Comparison of ENCODE assay signal across 20 cellular contexts in the genomic region with DNA sequence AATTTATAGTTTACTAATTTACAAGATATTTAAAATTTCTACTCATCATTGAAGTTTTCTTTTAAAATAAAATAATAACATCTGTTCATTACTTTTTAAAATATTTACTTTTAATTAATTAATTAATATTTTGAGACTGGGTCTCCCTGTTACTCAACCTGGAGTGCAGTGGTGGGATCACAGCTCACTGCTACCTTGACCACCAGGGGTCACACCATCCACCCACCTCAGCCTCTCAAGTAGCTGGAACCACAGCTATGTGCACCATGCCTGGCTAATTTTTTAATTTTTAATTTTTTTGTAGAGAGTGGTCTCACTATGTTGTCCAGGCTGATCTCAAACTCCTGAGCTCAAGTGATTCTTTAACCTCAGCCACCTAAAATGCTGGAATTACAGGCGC.
DNase-seq lines count a peak whose midpoint lies in the region; ATAC-seq and TF ChIP-seq lines count a peak whose summit lies in the region.
"Had no signal": no experiment of that assay in that cellular context is flagged by ENCODE, and none has a peak within 500 bp of the region (broad histone marks: within the 10 kb centered on the region; RNA-seq: fewer than 3 reads in every experiment).

No MANE protein-coding gene starts in this region.

- no peaks in the 10 kb centered on the region for H3K36me3 ChIP-seq in DND-41 (ENCODE audit: insufficient read depth, low read length)
- no peaks in the 10 kb centered on the region for H3K36me3 ChIP-seq in RWPE2 (ENCODE audit: low read depth)
- H3K36me3 ChIP-seq in iPS DF 6.9 (ENCODE audit: control insufficient read depth, insufficient read depth, low read length): no peaks in the 10 kb centered on the region
- no peaks in the 10 kb centered on the region for H3K36me3 ChIP-seq in OCI-LY7 (ENCODE audit: insufficient read depth, low read length)
- H3K36me3 ChIP-seq in upper lobe of right lung: no peaks in the 10 kb centered on the region
- H3K36me3 ChIP-seq: thyroid gland had no signal

- H3K79me2 ChIP-seq in DND-41 (ENCODE audit: insufficient read depth, low read length): no peaks in the 10 kb centered on the region
- no peaks in the 10 kb centered on the region for H3K79me2 ChIP-seq in OCI-LY7 (ENCODE audit: insufficient read depth, low read depth, low read length)

- no peak for TF ChIP-seq EP300 in Ishikawa (IDR thresholded peaks at IDR 0.05; ENCODE audit: borderline replicate concordance)

- H3K4me2 ChIP-seq in DND-41 (ENCODE audit: insufficient read depth, low read length): no peak overlapping the region
- H3K4me2 ChIP-seq in OCI-LY7 (ENCODE audit: low read length): no peak overlapping the region

- intact Hi-C loops in OCI-LY7 (cut with micrococcal nuclease; ENCODE audit: unreplicated experiment) (no loop called here), upper lobe of right lung (cut with DNase I) (no loop called here)

- BruUV-seq in OCI-LY7 (replicated peaks; lab: Mats Ljungman, UMichigan): no TSS peak

- CTCF ChIA-PET in OCI-LY7 (lab: Charles Lee; ENCODE audit: unreplicated experiment): no interaction called here

- H4K20me1 ChIP-seq in DND-41 (ENCODE audit: insufficient read depth, low read length): no peaks in the 10 kb centered on the region
- no peaks in the 10 kb centered on the region for H4K20me1 ChIP-seq in OCI-LY7 (ENCODE audit: insufficient read depth, low read length)

- H3K4me3 ChIP-seq in DND-41 (ENCODE audit: low read depth in 1 of 2, low read length in 2 of 2): no peak overlapping the region
- H3K4me3 ChIP-seq in RWPE2 (ENCODE audit: severe bottlenecking): no peak overlapping the region
- no peak overlapping the region for H3K4me3 ChIP-seq in iPS DF 6.9 (ENCODE audit: low read length)
- no peak overlapping the region for H3K4me3 ChIP-seq in OCI-LY7 (ENCODE audit: low read depth, low read length, poor library complexity, severe bottlenecking)
- no peak overlapping the region for H3K4me3 ChIP-seq in upper lobe of right lung
- H3K4me3 ChIP-seq: lung, thyroid gland had no signal

- H2AFZ ChIP-seq in DND-41 (ENCODE audit: low read depth, low read length) (no peak overlapping the region), OCI-LY7 (ENCODE audit: low read length) (no peak overlapping the region)

- H3K4me1 ChIP-seq in DND-41 (ENCODE audit: insufficient read depth, low read length) (no peaks in the 10 kb centered on the region), RWPE2 (ENCODE audit: insufficient read depth, poor library complexity, severe bottlenecking) (no peaks in the 10 kb centered on the region), iPS DF 6.9 (ENCODE audit: control insufficient read depth, insufficient read depth, low read length) (no peaks in the 10 kb centered on the region), OCI-LY7 (ENCODE audit: insufficient read depth, low read length, poor library complexity, severe bottlenecking) (no peaks in the 10 kb centered on the region), upper lobe of right lung (no peaks in the 10 kb centered on the region)
- H3K4me1 ChIP-seq: thyroid gland had no signal

- peak; percentile 31; the same call in 1 of the 2 replicates for TF ChIP-seq RAD21 in Ishikawa (IDR thresholded peaks at IDR 0.05; ENCODE audit: low read depth)

- POLR2A ChIA-PET in OCI-LY7 (lab: Charles Lee): no interaction called here

- H3K27ac ChIP-seq in DND-41 (ENCODE audit: low read length) (no peak overlapping the region), RWPE2 (ENCODE audit: poor library complexity, severe bottlenecking) (no peak overlapping the region), iPS DF 6.9 (ENCODE audit: low read length) (no peak overlapping the region), OCI-LY7 (ENCODE audit: low read depth, low read length, poor library complexity, severe bottlenecking) (no peak overlapping the region), upper lobe of right lung (no peak overlapping the region)
- H3K27ac ChIP-seq: thyroid gland had no signal

- H3K27me3 ChIP-seq in DND-41 (ENCODE audit: insufficient read depth, low read length, poor library complexity) (no peaks in the 10 kb centered on the region), RWPE2 (ENCODE audit: insufficient read depth, poor library complexity, severe bottlenecking) (peaks cover 9% of the 10 kb centered on the region), iPS DF 6.9 (ENCODE audit: control insufficient read depth, insufficient read depth, low read length) (no peaks in the 10 kb centered on the region), upper lobe of right lung (no peaks in the 10 kb centered on the region)
- H3K27me3 ChIP-seq: thyroid gland had no signal

- H3K9ac ChIP-seq in DND-41 (ENCODE audit: low read depth, low read length): no peak overlapping the region

- H3K9me2 ChIP-seq in OCI-LY7 (ENCODE audit: insufficient read depth, low read length): no peaks in the 10 kb centered on the region

- WGBS in iPS DF 6.9 (ENCODE audit: insufficient coverage, insufficient read length): no CpG with 5 or more reads among the region's 1 CpG

- TF ChIP-seq CTCF in DND-41 (IDR thresholded peaks at IDR 0.05; ENCODE audit: borderline replicate concordance, extremely low read depth, low read length, poor library complexity, severe bottlenecking): peak; percentile 21
- peak; percentile 45 for TF ChIP-seq CTCF in RWPE2 (IDR thresholded peaks at IDR 0.05; ENCODE audit: poor library complexity, severe bottlenecking)
- no peak for TF ChIP-seq CTCF in OCI-LY7 (conservative IDR thresholded peaks at IDR 0.05; ENCODE audit: low read length)
- no peak for TF ChIP-seq CTCF in upper lobe of right lung (IDR thresholded peaks at IDR 0.05)

- no peak for DNase-seq in DND-41
- no peak for DNase-seq in RWPE2 (ENCODE audit: low spot score)
- DNase-seq in iPS DF 6.9 (ENCODE audit: low read depth, low spot score): peak; percentile 9
- no peak for DNase-seq in OCI-LY7 (ENCODE audit: low spot score)
- DNase-seq in upper lobe of right lung: no peak
- DNase-seq: activated CD4-positive, alpha-beta T cell treated with anti-CD3 and anti-CD28 coated beads, Interleukin-2, amount 50 U/mL, for 48 hours; amniotic stem cell; C1 segment of cervical spinal cord; cortex of kidney; GDM1; NCI-H146; NCI-H510A treated with DMSO at 0.1 percent for 48 hours; retina; Right ventricle myocardium superior; stimulated activated CD4-positive, alpha-beta T cell treated with anti-CD3 and anti-CD28 coated beads, Interleukin-1b, Interleukin-23, amount 100 ng/mL, for 48 hours; thyroid gland had no signal

- ATAC-seq in DND-41 (ENCODE audit: insufficient read depth, low read depth) (no peak), RWPE2 (ENCODE audit: low read depth) (no peak), HG02885 (IDR thresholded peaks at IDR 0.05; ENCODE audit: poor library complexity, unreplicated experiment) (no peak), upper lobe of right lung (no peak), GM21360 (IDR thresholded peaks at IDR 0.05; ENCODE audit: unreplicated experiment) (no peak)

- no peaks in the 10 kb centered on the region for H3K9me3 ChIP-seq in DND-41 (ENCODE audit: insufficient read depth, low read length, severe bottlenecking)
- H3K9me3 ChIP-seq in RWPE2 (ENCODE audit: severe bottlenecking): no peaks in the 10 kb centered on the region
- no peaks in the 10 kb centered on the region for H3K9me3 ChIP-seq in iPS DF 6.9 (ENCODE audit: control insufficient read depth, insufficient read depth, low read length)
- H3K9me3 ChIP-seq in OCI-LY7 (ENCODE audit: low read length): 0 out of 2 replicates have a peak, but pooled peaks cover 6% of the 10 kb centered on the region
- no peaks in the 10 kb centered on the region for H3K9me3 ChIP-seq in upper lobe of right lung
- H3K9me3 ChIP-seq: thyroid gland had no signal

TF ChIP-seq in Ishikawa, 13 proteins besides CTCF, POLR2A, EP300 and RAD21 (continues in another document):
- TF ChIP-seq, protein P1, sequence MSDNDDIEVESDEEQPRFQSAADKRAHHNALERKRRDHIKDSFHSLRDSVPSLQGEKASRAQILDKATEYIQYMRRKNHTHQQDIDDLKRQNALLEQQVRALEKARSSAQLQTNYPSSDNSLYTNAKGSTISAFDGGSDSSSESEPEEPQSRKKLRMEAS (IDR thresholded peaks at IDR 0.05): no peak
- TF ChIP-seq YY1 (IDR thresholded peaks at IDR 0.05; ENCODE audit: low read depth) (no peak), CEBPB (IDR thresholded peaks at IDR 0.05) (no peak), CREB1 (IDR thresholded peaks at IDR 0.05; ENCODE audit: low read depth) (no peak), EGR1 (IDR thresholded peaks at IDR 0.05) (no peak), TEAD4 (IDR thresholded peaks at IDR 0.05) (no peak), ZBTB7A (IDR thresholded peaks at IDR 0.05; ENCODE audit: low read depth) (no peak), TAF1 (IDR thresholded peaks at IDR 0.05; ENCODE audit: low read depth) (no peak)
- TF ChIP-seq, protein P2, sequence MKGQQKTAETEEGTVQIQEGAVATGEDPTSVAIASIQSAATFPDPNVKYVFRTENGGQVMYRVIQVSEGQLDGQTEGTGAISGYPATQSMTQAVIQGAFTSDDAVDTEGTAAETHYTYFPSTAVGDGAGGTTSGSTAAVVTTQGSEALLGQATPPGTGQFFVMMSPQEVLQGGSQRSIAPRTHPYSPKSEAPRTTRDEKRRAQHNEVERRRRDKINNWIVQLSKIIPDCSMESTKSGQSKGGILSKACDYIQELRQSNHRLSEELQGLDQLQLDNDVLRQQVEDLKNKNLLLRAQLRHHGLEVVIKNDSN (IDR thresholded peaks at IDR 0.05): no peak
- TF ChIP-seq, protein P3, sequence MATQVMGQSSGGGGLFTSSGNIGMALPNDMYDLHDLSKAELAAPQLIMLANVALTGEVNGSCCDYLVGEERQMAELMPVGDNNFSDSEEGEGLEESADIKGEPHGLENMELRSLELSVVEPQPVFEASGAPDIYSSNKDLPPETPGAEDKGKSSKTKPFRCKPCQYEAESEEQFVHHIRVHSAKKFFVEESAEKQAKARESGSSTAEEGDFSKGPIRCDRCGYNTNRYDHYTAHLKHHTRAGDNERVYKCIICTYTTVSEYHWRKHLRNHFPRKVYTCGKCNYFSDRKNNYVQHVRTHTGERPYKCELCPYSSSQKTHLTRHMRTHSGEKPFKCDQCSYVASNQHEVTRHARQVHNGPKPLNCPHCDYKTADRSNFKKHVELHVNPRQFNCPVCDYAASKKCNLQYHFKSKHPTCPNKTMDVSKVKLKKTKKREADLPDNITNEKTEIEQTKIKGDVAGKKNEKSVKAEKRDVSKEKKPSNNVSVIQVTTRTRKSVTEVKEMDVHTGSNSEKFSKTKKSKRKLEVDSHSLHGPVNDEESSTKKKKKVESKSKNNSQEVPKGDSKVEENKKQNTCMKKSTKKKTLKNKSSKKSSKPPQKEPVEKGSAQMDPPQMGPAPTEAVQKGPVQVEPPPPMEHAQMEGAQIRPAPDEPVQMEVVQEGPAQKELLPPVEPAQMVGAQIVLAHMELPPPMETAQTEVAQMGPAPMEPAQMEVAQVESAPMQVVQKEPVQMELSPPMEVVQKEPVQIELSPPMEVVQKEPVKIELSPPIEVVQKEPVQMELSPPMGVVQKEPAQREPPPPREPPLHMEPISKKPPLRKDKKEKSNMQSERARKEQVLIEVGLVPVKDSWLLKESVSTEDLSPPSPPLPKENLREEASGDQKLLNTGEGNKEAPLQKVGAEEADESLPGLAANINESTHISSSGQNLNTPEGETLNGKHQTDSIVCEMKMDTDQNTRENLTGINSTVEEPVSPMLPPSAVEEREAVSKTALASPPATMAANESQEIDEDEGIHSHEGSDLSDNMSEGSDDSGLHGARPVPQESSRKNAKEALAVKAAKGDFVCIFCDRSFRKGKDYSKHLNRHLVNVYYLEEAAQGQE (IDR thresholded peaks at IDR 0.05; ENCODE audit: low read depth): no peak

Comparison
In these comparisons a context has a peak if more than half of its experiments do, and no peak if none do; other contexts are left out.
1. CTCF ChIP-seq: peak in DND-41 (single experiment) and RWPE2 (single experiment); none in OCI-LY7 (single experiment) and upper lobe of right lung (single experiment).